20 cellular contexts compared by ENCODE assay signal in genomic region chr1:23442751-23443150, GRCh38. TPM values are rescaled to one million over a fixed set of nuclear protein-coding genes. Genes with fewer than 3 reads are reported as not detected.
DNase-seq lines count a peak whose midpoint lies in the region; ATAC-seq and TF ChIP-seq lines count a peak whose summit lies in the region.
"Had no signal": no experiment of that assay in that cellular context is flagged by ENCODE, and none has a peak within 500 bp of the region (broad histone marks: within the 10 kb centered on the region; RNA-seq: fewer than 3 reads in every experiment).

No MANE protein-coding gene starts in this region.

- H3K27ac Mint-ChIP-seq in activated naive CD4-positive, alpha-beta T cell treated with anti-CD3 and anti-CD28 coated beads, Interleukin-2, amount 50 U/mL, for 24 hours = peak overlapping the region; percentile 6
- peak overlapping the region; percentile 31; the same call in 1 of the 2 replicates for H3K27ac Mint-ChIP-seq in WTC11

- no peaks in the 10 kb centered on the region for H3K27me3 Mint-ChIP-seq in activated naive CD4-positive, alpha-beta T cell treated with anti-CD3 and anti-CD28 coated beads, Interleukin-2, amount 50 U/mL, for 24 hours
- no peaks in the 10 kb centered on the region for H3K27me3 Mint-ChIP-seq in WTC11 (ENCODE audit: low read depth)

- peaks cover 21% of the 10 kb centered on the region for H3K36me3 ChIP-seq in suprapubic skin

- TF ChIP-seq EP300 in suprapubic skin (IDR thresholded peaks at IDR 0.05) = no peak

- in situ Hi-C loops in T47D (cut with HindIII; ENCODE audit: low pct_unique_long_range_greater_than_20kb, low sequenced_read_pairs) = no loop called here

- H3K4me1 Mint-ChIP-seq in activated naive CD4-positive, alpha-beta T cell treated with anti-CD3 and anti-CD28 coated beads, Interleukin-2, amount 50 U/mL, for 24 hours = peaks cover 4% of the 10 kb centered on the region
- peaks cover 4% of the 10 kb centered on the region for H3K4me1 Mint-ChIP-seq in WTC11

- no peak for TF ChIP-seq POLR2A in suprapubic skin (IDR thresholded peaks at IDR 0.05)

- H3K9me3 Mint-ChIP-seq in activated naive CD4-positive, alpha-beta T cell treated with anti-CD3 and anti-CD28 coated beads, Interleukin-2, amount 50 U/mL, for 24 hours = no peaks in the 10 kb centered on the region
- H3K9me3 Mint-ChIP-seq in WTC11 = no peaks in the 10 kb centered on the region
- H3K9me3 Mint-ChIP-seq: CD4-positive, alpha-beta memory T cell had no signal

- H3K4me3 ChIP-seq in suprapubic skin = no peak overlapping the region
- H3K4me3 ChIP-seq: GM23248 had no signal

- ATAC-seq in WTC11 = no peak

- H3K9me3 ChIP-seq in suprapubic skin = no peaks in the 10 kb centered on the region

- TF ChIP-seq CTCF in WTC11 (IDR thresholded peaks at IDR 0.05) (no peak), suprapubic skin (IDR thresholded peaks at IDR 0.05) (no peak)

- no peak for DNase-seq in activated naive CD4-positive, alpha-beta T cell (lab: John Stamatoyannopoulos, UW)
- no peak for DNase-seq in WTC11 (ENCODE audit: low spot score)
- peak; percentile 25 to 50 for DNase-seq in T47D (ENCODE audit: low read depth in 1 of 2, low spot score in 1 of 2)
- no peak for DNase-seq in suprapubic skin (ENCODE audit: low spot score in 2 of 2)
- DNase-seq in HK-2 (ENCODE audit: unreplicated experiment) = no peak
- DNase-seq in NCI-H526 treated with DMSO at 0.1 percent for 48 hours (lab: John Stamatoyannopoulos, UW) = no peak
- no peak for DNase-seq in cardiac septum (ENCODE audit: low spot score)
- DNase-seq: C1 segment of cervical spinal cord; Calu3; CD4-positive, alpha-beta memory T cell; COR-L47; DMS53; DMS79 treated with DMSO at 0.1 percent for 48 hours; GF-D8; GM23248; H7; HCEC 1CT had no signal

- peaks cover 49% of the 10 kb centered on the region for H3K4me1 ChIP-seq in suprapubic skin

- H3K27me3 ChIP-seq in suprapubic skin = no peaks in the 10 kb centered on the region

- intact Hi-C loops in cardiac septum (cut with DNase I) = no loop called here

- POLR2A ChIA-PET in WTC11 (lab: Charles Lee) = no interaction called here

- no peaks in the 10 kb centered on the region for H3K36me3 Mint-ChIP-seq in activated naive CD4-positive, alpha-beta T cell treated with anti-CD3 and anti-CD28 coated beads, Interleukin-2, amount 50 U/mL, for 24 hours
- H3K36me3 Mint-ChIP-seq in WTC11 = peaks cover 20% of the 10 kb centered on the region
- H3K36me3 Mint-ChIP-seq: CD4-positive, alpha-beta memory T cell had no signal

- WGBS in suprapubic skin = 53% methylated on average over 3 of the region's 3 CpGs

- CTCF ChIA-PET in WTC11 (lab: Charles Lee) = interaction anchor here (1.2 to 1.7 kb wide), 2 partner anchors 54 to 97 kb away, joined by 3 to 5 read pairs; no protein-coding TSS in a partner anchor

- peak overlapping the region; percentile 14 for H3K27ac ChIP-seq in suprapubic skin
- H3K27ac ChIP-seq: GM23248 had no signal

- H3K4me3 Mint-ChIP-seq in activated naive CD4-positive, alpha-beta T cell treated with anti-CD3 and anti-CD28 coated beads, Interleukin-2, amount 50 U/mL, for 24 hours = no peak overlapping the region
- H3K4me3 Mint-ChIP-seq in WTC11 = no peak overlapping the region
- H3K4me3 Mint-ChIP-seq: CD4-positive, alpha-beta memory T cell had no signal

TF ChIP-seq in WTC11, 78 proteins besides CTCF, POLR2A, EP300 and RAD21:
- TF ChIP-seq ZNF423 (CRISPR knock-in tag; IDR thresholded peaks at IDR 0.05) (no peak), NFE2L1 (CRISPR knock-in tag; IDR thresholded peaks at IDR 0.05) (no peak), SOX15 (CRISPR knock-in tag; IDR thresholded peaks at IDR 0.05) (no peak), CREM (CRISPR knock-in tag; IDR thresholded peaks at IDR 0.05) (no peak), SMAD3 (CRISPR knock-in tag; IDR thresholded peaks at IDR 0.05; ENCODE audit: borderline replicate concordance) (no peak), SP1 (CRISPR knock-in tag; conservative IDR thresholded peaks at IDR 0.05) (no peak)
- TF ChIP-seq, protein P1, sequence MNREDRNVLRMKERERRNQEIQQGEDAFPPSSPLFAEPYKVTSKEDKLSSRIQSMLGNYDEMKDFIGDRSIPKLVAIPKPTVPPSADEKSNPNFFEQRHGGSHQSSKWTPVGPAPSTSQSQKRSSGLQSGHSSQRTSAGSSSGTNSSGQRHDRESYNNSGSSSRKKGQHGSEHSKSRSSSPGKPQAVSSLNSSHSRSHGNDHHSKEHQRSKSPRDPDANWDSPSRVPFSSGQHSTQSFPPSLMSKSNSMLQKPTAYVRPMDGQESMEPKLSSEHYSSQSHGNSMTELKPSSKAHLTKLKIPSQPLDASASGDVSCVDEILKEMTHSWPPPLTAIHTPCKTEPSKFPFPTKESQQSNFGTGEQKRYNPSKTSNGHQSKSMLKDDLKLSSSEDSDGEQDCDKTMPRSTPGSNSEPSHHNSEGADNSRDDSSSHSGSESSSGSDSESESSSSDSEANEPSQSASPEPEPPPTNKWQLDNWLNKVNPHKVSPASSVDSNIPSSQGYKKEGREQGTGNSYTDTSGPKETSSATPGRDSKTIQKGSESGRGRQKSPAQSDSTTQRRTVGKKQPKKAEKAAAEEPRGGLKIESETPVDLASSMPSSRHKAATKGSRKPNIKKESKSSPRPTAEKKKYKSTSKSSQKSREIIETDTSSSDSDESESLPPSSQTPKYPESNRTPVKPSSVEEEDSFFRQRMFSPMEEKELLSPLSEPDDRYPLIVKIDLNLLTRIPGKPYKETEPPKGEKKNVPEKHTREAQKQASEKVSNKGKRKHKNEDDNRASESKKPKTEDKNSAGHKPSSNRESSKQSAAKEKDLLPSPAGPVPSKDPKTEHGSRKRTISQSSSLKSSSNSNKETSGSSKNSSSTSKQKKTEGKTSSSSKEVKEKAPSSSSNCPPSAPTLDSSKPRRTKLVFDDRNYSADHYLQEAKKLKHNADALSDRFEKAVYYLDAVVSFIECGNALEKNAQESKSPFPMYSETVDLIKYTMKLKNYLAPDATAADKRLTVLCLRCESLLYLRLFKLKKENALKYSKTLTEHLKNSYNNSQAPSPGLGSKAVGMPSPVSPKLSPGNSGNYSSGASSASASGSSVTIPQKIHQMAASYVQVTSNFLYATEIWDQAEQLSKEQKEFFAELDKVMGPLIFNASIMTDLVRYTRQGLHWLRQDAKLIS (CRISPR knock-in tag; IDR thresholded peaks at IDR 0.05; ENCODE audit: borderline replicate concordance) = no peak

RNA-seq across cellular contexts. Expression of gene TCEA3, which starts 18.2 kb away (rescaled TPM):
- 0.37 to 0.89 TPM (median 0.73 TPM) in 3 replicates for total RNA-seq in WTC11 (2021)
- 10 to 100 TPM; 34.1 to 93.1 (median 43.2) TPM for total RNA-seq in suprapubic skin
- 46.0 TPM for total RNA-seq in cardiac septum
- total RNA-seq: A172, H1 had no signal

RNA-seq across cellular contexts. Expression of gene ASAP3, which starts 41.2 kb away (rescaled TPM):
- total RNA-seq in WTC11 (2021) = 64.5 to 71.2 TPM (median 70.3 TPM) in 3 replicates
- 100 to 1,000 TPM in 2 of 4 donors, 10 to 100 TPM in 2; 68.7 to 130 (median 88.5) TPM for total RNA-seq in suprapubic skin
- 30.5 TPM for total RNA-seq in cardiac septum

Comparison
In these comparisons a context has a peak if more than half of its experiments do, and no peak if none do; other contexts are left out.
1. DNase-seq: peak in T47D (2 of 2); none in activated naive CD4-positive, alpha-beta T cell (0 of 4), WTC11 (single experiment), suprapubic skin (0 of 2), HK-2 (single experiment), NCI-H526 treated with DMSO at 0.1 percent for 48 hours (single experiment) and cardiac septum (single experiment).
2. RNA of gene TCEA3, which starts 18.2 kb away (total RNA-seq): 34.1 to 93.1 TPM in suprapubic skin and 46.0 TPM in cardiac septum (single experiment); 0.37 to 0.89 TPM in WTC11; every median in the first group is over 10 times any median in the second.